11 cellular contexts compared by ENCODE assay signal in the genomic region with DNA sequence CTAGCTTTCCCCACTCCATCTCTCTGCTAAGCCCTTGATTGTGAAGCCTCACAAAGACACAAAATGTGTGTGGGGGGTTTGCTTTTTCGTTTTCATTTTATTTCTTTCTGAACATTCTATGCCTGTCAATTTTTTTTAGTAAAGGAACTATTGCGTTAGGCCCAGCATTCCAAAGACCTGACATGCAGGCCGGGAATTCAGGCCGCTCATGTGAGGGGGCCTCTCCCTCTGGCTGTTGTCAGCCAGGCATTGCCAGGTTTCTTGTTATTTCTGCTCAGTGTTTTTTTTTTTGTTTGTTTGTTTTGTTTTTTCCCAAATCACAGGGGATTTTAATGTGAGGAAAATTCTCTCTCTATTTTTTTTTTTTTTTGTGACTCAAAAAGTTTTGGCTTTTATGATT. TPM values are rescaled to one million over a fixed set of nuclear protein-coding genes. Genes with fewer than 3 reads are reported as not detected.
DNase-seq lines count a peak whose midpoint lies in the region; ATAC-seq lines count a peak whose summit lies in the region.
"Had no signal": no experiment of that assay in that cellular context is flagged by ENCODE, and none has a peak within 500 bp of the region (broad histone marks: within the 10 kb centered on the region; RNA-seq: fewer than 3 reads in every experiment).

No MANE protein-coding gene starts in this region.

- DNase-seq in EH (ENCODE audit: low read depth) = peak; percentile 90
- peak; percentile 90 for DNase-seq in astrocyte of the hippocampus (ENCODE audit: low read depth, low spot score)
- DNase-seq in left cardiac atrium = peak; percentile 66
- DNase-seq in pulmonary artery endothelial cell (ENCODE audit: low read depth, low spot score) = peak; percentile 46
- DNase-seq in cerebellum (ENCODE audit: low spot score) = no peak
- no peak for DNase-seq in NK-92 (lab: John Stamatoyannopoulos, UW; ENCODE audit: unreplicated experiment)
- DNase-seq: activated CD4-positive, alpha-beta memory T cell treated with anti-CD3 and anti-CD28 coated beads for 36 hours; SJCRH30; stimulated activated naive CD4-positive, alpha-beta T cell treated with Interleukin-2 at 50 U/mL for 16 hours had no signal

- intact Hi-C loops in left cardiac atrium (cut with DNase I) = no loop called here

- ATAC-seq in left cardiac atrium (peak; percentile 60 to 72), HG02759 (IDR thresholded peaks at IDR 0.05; ENCODE audit: unreplicated experiment) (no peak), HG02840 (IDR thresholded peaks at IDR 0.05; ENCODE audit: low FRiP score, unreplicated experiment) (no peak)

RNA-seq across cellular contexts. Expression of a gene that starts 10.3 kb away (rescaled TPM):
- total RNA-seq in left cardiac atrium = 10 to 100 TPM in 1 of 2 donors, 1 to 10 TPM in 1; 9.6 to 36.7 TPM
- total RNA-seq in pulmonary artery endothelial cell = 11.6 and 21.6 TPM in 2 replicates
- total RNA-seq in cerebellum = 0.27 TPM
- total RNA-seq: activated CD4-positive, alpha-beta memory T cell treated with anti-CD3 and anti-CD28 coated beads for 36 hours had no signal

RNA-seq across cellular contexts. Expression of a gene that starts 36.7 kb away (rescaled TPM):
- total RNA-seq in left cardiac atrium (under 1 TPM; 0.15 to 0.37 TPM), pulmonary artery endothelial cell (not detected in 2 replicates), cerebellum (1.3 TPM)
- total RNA-seq: activated CD4-positive, alpha-beta memory T cell treated with anti-CD3 and anti-CD28 coated beads for 36 hours; SJCRH30 had no signal

Comparison
In these comparisons a context has a peak if more than half of its experiments do, and no peak if none do; other contexts are left out.
1. DNase-seq: peak in EH (single experiment), astrocyte of the hippocampus (single experiment), left cardiac atrium (single experiment) and pulmonary artery endothelial cell (single experiment); none in cerebellum (single experiment) and NK-92 (single experiment).
2. ATAC-seq: peak in left cardiac atrium (2 of 2); none in HG02759 (single experiment) and HG02840 (single experiment).